8 cellular contexts compared by ENCODE assay signal in the genomic region with DNA sequence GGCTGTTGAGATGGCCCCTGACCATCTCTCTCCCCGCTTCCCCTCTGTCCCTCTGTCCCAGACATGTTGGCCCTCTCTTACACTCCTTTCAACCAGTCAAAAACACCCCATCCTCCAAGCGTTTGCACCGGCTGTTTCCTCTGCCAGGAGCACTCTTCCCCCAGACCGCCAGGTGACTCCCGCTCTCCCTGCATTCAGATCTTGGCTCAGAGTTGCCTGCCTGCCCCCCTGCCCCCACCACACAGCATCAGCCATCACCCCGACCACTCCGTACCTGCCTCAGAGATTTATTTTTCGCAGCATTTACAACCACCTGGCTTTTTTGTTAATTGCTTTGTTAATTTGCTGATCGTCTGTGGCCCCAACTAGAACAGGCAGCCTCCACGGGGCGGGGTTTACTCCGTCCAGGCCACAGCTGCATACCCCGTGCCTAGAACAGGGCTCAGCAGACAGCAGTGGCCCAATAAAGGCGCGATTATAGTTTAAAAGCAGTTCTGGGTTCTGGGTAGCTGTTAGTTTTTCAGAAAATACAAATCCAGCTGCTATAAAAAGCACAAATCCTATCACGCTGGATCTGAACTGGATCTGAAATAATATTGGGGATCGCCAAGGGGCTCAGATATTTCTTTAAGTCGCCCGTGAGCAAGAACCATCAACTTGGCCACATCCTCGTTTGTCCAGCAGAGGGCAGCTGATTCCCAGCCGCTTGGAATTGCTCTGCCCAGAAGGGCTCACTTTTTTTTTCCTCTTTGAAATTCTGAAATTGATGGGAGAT.
DNase-seq lines count a peak whose midpoint lies in the region; TF ChIP-seq lines count a peak whose summit lies in the region.

No MANE protein-coding gene starts in this region.

- no peaks in the 10 kb centered on the region for H3K79me2 ChIP-seq in mammary epithelial cell (ENCODE audit: insufficient read depth, low read length)

- in situ Hi-C loops in mammary epithelial cell (cut with MboI; ENCODE audit: low sequenced_read_pairs in 2 of 2): loop anchor here (5.0 kb wide), 1 partner anchor 445 kb away; no protein-coding TSS in a partner anchor

- H3K27me3 ChIP-seq in SJSA1 (replicated peaks) (no peaks in the 10 kb centered on the region), mammary epithelial cell (ENCODE audit: insufficient read depth, low read length) (no peaks in the 10 kb centered on the region)

- WGBS in mammary epithelial cell (ENCODE audit: low coverage, missing lambda C conversion rate): 33% methylated on average over 19 of the region's 21 CpGs

- peak; percentile 5 for DNase-seq in DMS53 treated with DMSO at 0.1 percent for 48 hours (lab: John Stamatoyannopoulos, UW; ENCODE audit: unreplicated experiment)
- DNase-seq in SJSA1 (ENCODE audit: low read depth in 1 of 2, low spot score in 2 of 2): peak; percentile 77 to 78
- DNase-seq in mammary epithelial cell: peak; percentile 24
- peak; percentile 55 for DNase-seq in kidney glomerular epithelial cell (lab: John Stamatoyannopoulos, UW)
- peak; percentile 24 for DNase-seq in stimulated activated CD4-positive, alpha-beta T cell treated with anti-CD3 and anti-CD28 coated beads, Interleukin-4, amount 100 ng/mL, for 1 hour
- DNase-seq in activated T-helper 1 cell treated with anti-CD3 and anti-CD28 coated beads, Interleukin-12 subunit alpha, Interleukin-12 subunit beta, Interleukin-2, Interleukin-4 antibody, amounts not matched to agents 30 ng/mL and 10 ng/mL and 1 ng/mL, durations not matched to agents 14 hours and 24 hours and 36 hours (ENCODE audit: low spot score): no peak
- DNase-seq in NK-92 treated with Interleukin-12 subunit alpha and Interleukin-12 subunit beta, amount 100 ng/mL, for 24 hours (lab: John Stamatoyannopoulos, UW): no peak

- H3K4me1 ChIP-seq in SJSA1 (replicated peaks) (peaks cover 52% of the 10 kb centered on the region), mammary epithelial cell (ENCODE audit: insufficient read depth, low read length) (no peaks in the 10 kb centered on the region)

- dilution Hi-C loops in mammary epithelial cell (cut with HindIII; ENCODE audit: low sequenced_read_pairs): loop anchor here (5.0 kb wide), 2 partner anchors 35 to 65 kb away; no protein-coding TSS in a partner anchor

- H3K4me1 Mint-ChIP-seq in activated T-helper 1 cell treated with anti-CD3 and anti-CD28 coated beads, Interleukin-12 subunit alpha, Interleukin-12 subunit beta, Interleukin-2, Interleukin-4 antibody, amounts not matched to agents 30 ng/mL and 10 ng/mL and 1 ng/mL, durations not matched to agents 14 hours and 24 hours and 36 hours (ENCODE audit: low read depth): no peaks in the 10 kb centered on the region

- no peaks in the 10 kb centered on the region for H3K9me3 Mint-ChIP-seq in activated T-helper 1 cell treated with anti-CD3 and anti-CD28 coated beads, Interleukin-12 subunit alpha, Interleukin-12 subunit beta, Interleukin-2, Interleukin-4 antibody, amounts not matched to agents 30 ng/mL and 10 ng/mL and 1 ng/mL, durations not matched to agents 14 hours and 24 hours and 36 hours

- no TSS peak for BruUV-seq in mammary epithelial cell (replicated peaks; lab: Mats Ljungman, UMichigan)

- intact Hi-C loops in mammary epithelial cell (cut with micrococcal nuclease): loop anchor here (1.0 kb wide), 1 partner anchor 448 kb away; no protein-coding TSS in a partner anchor
- intact Hi-C loops in activated T-helper 1 cell treated with anti-CD3 and anti-CD28 coated beads, Interleukin-12 subunit alpha, Interleukin-12 subunit beta, Interleukin-2, Interleukin-4 antibody, amounts not matched to agents 30 ng/mL and 10 ng/mL and 1 ng/mL, durations not matched to agents 14 hours and 24 hours and 36 hours (cut with micrococcal nuclease): loop anchor here (1.0 kb wide), 1 partner anchor 448 kb away; no protein-coding TSS in a partner anchor

- no peak overlapping the region for H3K4me3 Mint-ChIP-seq in activated T-helper 1 cell treated with anti-CD3 and anti-CD28 coated beads, Interleukin-12 subunit alpha, Interleukin-12 subunit beta, Interleukin-2, Interleukin-4 antibody, amounts not matched to agents 30 ng/mL and 10 ng/mL and 1 ng/mL, durations not matched to agents 14 hours and 24 hours and 36 hours

- TF ChIP-seq EP300 in Ishikawa (IDR thresholded peaks at IDR 0.05; ENCODE audit: borderline replicate concordance): no peak

- no peaks in the 10 kb centered on the region for H3K36me3 ChIP-seq in SJSA1
- no peaks in the 10 kb centered on the region for H3K36me3 ChIP-seq in mammary epithelial cell (ENCODE audit: insufficient read depth, low read length)

- H2AFZ ChIP-seq in mammary epithelial cell (ENCODE audit: low read depth, low read length): no peak overlapping the region

- H3K4me3 ChIP-seq in SJSA1: no peak overlapping the region
- no peak overlapping the region for H3K4me3 ChIP-seq in mammary epithelial cell (replicated peaks in 1 of 3; ENCODE audit: insufficient read depth in 1 of 3, low read depth in 2 of 3, low read length in 3 of 3)

- no peak overlapping the region for H3K27ac Mint-ChIP-seq in activated T-helper 1 cell treated with anti-CD3 and anti-CD28 coated beads, Interleukin-12 subunit alpha, Interleukin-12 subunit beta, Interleukin-2, Interleukin-4 antibody, amounts not matched to agents 30 ng/mL and 10 ng/mL and 1 ng/mL, durations not matched to agents 14 hours and 24 hours and 36 hours

- H4K20me1 ChIP-seq in mammary epithelial cell (ENCODE audit: insufficient read depth, low read length): no peaks in the 10 kb centered on the region

- no peak overlapping the region for H3K9ac ChIP-seq in mammary epithelial cell (ENCODE audit: insufficient read depth, low read length)

- H3K27me3 Mint-ChIP-seq in activated T-helper 1 cell treated with anti-CD3 and anti-CD28 coated beads, Interleukin-12 subunit alpha, Interleukin-12 subunit beta, Interleukin-2, Interleukin-4 antibody, amounts not matched to agents 30 ng/mL and 10 ng/mL and 1 ng/mL, durations not matched to agents 14 hours and 24 hours and 36 hours (ENCODE audit: insufficient read depth): peaks cover 8% of the 10 kb centered on the region

- TF ChIP-seq RAD21 in Ishikawa (IDR thresholded peaks at IDR 0.05; ENCODE audit: low read depth): peak; percentile 61

- H3K27ac ChIP-seq in SJSA1: no peak overlapping the region
- no peak overlapping the region for H3K27ac ChIP-seq in mammary epithelial cell (ENCODE audit: insufficient read depth, low read depth, low read length)

- no peak overlapping the region for H3K4me2 ChIP-seq in mammary epithelial cell (ENCODE audit: insufficient read depth, low read depth, low read length)

- H3K36me3 Mint-ChIP-seq in activated T-helper 1 cell treated with anti-CD3 and anti-CD28 coated beads, Interleukin-12 subunit alpha, Interleukin-12 subunit beta, Interleukin-2, Interleukin-4 antibody, amounts not matched to agents 30 ng/mL and 10 ng/mL and 1 ng/mL, durations not matched to agents 14 hours and 24 hours and 36 hours (ENCODE audit: low read depth): no peaks in the 10 kb centered on the region

- CTCF ChIA-PET in mammary epithelial cell (lab: Charles Lee; ENCODE audit: low non-redundant PET): no interaction called here

- peak; percentile 75 to 78 for TF ChIP-seq CTCF in mammary epithelial cell (conservative IDR thresholded peaks at IDR 0.05 in 1 of 2, IDR thresholded peaks at IDR 0.05 in 1 of 2; ENCODE audit: extremely low read depth in 1 of 2, insufficient read depth in 1 of 2, low read depth in 1 of 2, low read length in 2 of 2)

- H3K9me3 ChIP-seq in SJSA1 (replicated peaks) (no peaks in the 10 kb centered on the region), mammary epithelial cell (replicated peaks; ENCODE audit: insufficient read depth, low read length) (no peaks in the 10 kb centered on the region)

TF ChIP-seq in Ishikawa, 13 proteins besides CTCF, POLR2A, EP300 and RAD21 (continues in another document):
- no peak for TF ChIP-seq FOXM1 (IDR thresholded peaks at IDR 0.05; ENCODE audit: borderline replicate concordance, low read depth)
- no peak for TF ChIP-seq YY1 (IDR thresholded peaks at IDR 0.05; ENCODE audit: low read depth)
- TF ChIP-seq, protein P1, sequence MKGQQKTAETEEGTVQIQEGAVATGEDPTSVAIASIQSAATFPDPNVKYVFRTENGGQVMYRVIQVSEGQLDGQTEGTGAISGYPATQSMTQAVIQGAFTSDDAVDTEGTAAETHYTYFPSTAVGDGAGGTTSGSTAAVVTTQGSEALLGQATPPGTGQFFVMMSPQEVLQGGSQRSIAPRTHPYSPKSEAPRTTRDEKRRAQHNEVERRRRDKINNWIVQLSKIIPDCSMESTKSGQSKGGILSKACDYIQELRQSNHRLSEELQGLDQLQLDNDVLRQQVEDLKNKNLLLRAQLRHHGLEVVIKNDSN (IDR thresholded peaks at IDR 0.05): no peak
- no peak for TF ChIP-seq TEAD4 (IDR thresholded peaks at IDR 0.05)
- TF ChIP-seq, protein P2, sequence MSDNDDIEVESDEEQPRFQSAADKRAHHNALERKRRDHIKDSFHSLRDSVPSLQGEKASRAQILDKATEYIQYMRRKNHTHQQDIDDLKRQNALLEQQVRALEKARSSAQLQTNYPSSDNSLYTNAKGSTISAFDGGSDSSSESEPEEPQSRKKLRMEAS (IDR thresholded peaks at IDR 0.05): no peak
- no peak for TF ChIP-seq ZBTB7A (IDR thresholded peaks at IDR 0.05; ENCODE audit: low read depth)
- no peak for TF ChIP-seq CEBPB (IDR thresholded peaks at IDR 0.05)
- no peak for TF ChIP-seq TAF1 (IDR thresholded peaks at IDR 0.05; ENCODE audit: low read depth)
- TF ChIP-seq EGR1 (IDR thresholded peaks at IDR 0.05): no peak
- no peak for TF ChIP-seq NFIC (IDR thresholded peaks at IDR 0.05)
- no peak for TF ChIP-seq TCF12 (IDR thresholded peaks at IDR 0.05; ENCODE audit: low read depth)
- no peak for TF ChIP-seq CREB1 (IDR thresholded peaks at IDR 0.05; ENCODE audit: low read depth)

Comparison
In these comparisons a context has a peak if more than half of its experiments do, and no peak if none do; other contexts are left out.
1. DNase-seq: peak in DMS53 treated with DMSO at 0.1 percent for 48 hours (single experiment), SJSA1 (2 of 2), mammary epithelial cell (single experiment), kidney glomerular epithelial cell (single experiment) and stimulated activated CD4-positive, alpha-beta T cell treated with anti-CD3 and anti-CD28 coated beads, Interleukin-4, amount 100 ng/mL, for 1 hour (single experiment); none in activated T-helper 1 cell treated with anti-CD3 and anti-CD28 coated beads, Interleukin-12 subunit alpha, Interleukin-12 subunit beta, Interleukin-2, Interleukin-4 antibody, amounts not matched to agents 30 ng/mL and 10 ng/mL and 1 ng/mL, durations not matched to agents 14 hours and 24 hours and 36 hours (single experiment) and NK-92 treated with Interleukin-12 subunit alpha and Interleukin-12 subunit beta, amount 100 ng/mL, for 24 hours (single experiment).